1 cellular context compared by ENCODE assay signal in the genomic region with DNA sequence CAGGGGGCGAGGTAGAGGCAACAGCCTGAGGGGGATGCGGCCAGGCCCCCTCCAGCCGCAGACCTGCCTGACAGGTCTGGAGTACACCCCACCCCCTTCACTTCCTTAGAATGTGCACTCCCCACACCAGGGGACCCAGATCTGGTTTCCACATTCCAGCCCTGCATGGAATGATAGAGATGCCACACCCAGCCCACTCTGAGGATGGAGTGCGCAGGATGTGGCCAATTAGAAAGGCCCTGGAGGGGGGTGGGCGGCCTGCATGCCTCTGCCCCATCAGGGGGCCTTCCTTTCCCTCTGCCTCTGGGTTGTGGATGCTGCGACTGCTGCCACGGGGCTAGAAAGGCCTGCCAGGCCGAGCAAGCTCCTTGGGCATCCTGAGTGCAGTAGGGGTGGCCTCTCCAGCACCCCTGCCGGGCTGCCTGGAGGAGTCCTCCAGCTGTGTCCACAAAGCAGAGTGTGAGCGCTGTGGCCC.
TF ChIP-seq lines count a peak whose summit lies in the region.

No MANE protein-coding gene starts in this region.

TF ChIP-seq in HEK293, 187 proteins besides CTCF, POLR2A, EP300 and RAD21 (continued from another document):
- TF ChIP-seq, protein P1, sequence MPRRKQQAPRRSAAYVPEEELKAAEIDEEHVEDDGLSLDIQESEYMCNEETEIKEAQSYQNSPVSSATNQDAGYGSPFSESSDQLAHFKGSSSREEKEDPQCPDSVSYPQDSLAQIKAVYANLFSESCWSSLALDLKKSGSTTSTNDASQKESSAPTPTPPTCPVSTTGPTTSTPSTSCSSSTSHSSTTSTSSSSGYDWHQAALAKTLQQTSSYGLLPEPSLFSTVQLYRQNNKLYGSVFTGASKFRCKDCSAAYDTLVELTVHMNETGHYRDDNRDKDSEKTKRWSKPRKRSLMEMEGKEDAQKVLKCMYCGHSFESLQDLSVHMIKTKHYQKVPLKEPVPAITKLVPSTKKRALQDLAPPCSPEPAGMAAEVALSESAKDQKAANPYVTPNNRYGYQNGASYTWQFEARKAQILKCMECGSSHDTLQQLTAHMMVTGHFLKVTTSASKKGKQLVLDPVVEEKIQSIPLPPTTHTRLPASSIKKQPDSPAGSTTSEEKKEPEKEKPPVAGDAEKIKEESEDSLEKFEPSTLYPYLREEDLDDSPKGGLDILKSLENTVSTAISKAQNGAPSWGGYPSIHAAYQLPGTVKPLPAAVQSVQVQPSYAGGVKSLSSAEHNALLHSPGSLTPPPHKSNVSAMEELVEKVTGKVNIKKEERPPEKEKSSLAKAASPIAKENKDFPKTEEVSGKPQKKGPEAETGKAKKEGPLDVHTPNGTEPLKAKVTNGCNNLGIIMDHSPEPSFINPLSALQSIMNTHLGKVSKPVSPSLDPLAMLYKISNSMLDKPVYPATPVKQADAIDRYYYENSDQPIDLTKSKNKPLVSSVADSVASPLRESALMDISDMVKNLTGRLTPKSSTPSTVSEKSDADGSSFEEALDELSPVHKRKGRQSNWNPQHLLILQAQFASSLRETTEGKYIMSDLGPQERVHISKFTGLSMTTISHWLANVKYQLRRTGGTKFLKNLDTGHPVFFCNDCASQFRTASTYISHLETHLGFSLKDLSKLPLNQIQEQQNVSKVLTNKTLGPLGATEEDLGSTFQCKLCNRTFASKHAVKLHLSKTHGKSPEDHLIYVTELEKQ (tag by site-specific recombination; IDR thresholded peaks at IDR 0.05; ENCODE audit: borderline replicate concordance) = no peak
- no peak for TF ChIP-seq ZNF707 (tag by site-specific recombination; IDR thresholded peaks at IDR 0.05)
- no peak for TF ChIP-seq ZNF157 (tag by site-specific recombination; IDR thresholded peaks at IDR 0.05)
- no peak for TF ChIP-seq ZNF19 (tag by site-specific recombination; IDR thresholded peaks at IDR 0.05; ENCODE audit: low read depth)
- TF ChIP-seq, protein P2, sequence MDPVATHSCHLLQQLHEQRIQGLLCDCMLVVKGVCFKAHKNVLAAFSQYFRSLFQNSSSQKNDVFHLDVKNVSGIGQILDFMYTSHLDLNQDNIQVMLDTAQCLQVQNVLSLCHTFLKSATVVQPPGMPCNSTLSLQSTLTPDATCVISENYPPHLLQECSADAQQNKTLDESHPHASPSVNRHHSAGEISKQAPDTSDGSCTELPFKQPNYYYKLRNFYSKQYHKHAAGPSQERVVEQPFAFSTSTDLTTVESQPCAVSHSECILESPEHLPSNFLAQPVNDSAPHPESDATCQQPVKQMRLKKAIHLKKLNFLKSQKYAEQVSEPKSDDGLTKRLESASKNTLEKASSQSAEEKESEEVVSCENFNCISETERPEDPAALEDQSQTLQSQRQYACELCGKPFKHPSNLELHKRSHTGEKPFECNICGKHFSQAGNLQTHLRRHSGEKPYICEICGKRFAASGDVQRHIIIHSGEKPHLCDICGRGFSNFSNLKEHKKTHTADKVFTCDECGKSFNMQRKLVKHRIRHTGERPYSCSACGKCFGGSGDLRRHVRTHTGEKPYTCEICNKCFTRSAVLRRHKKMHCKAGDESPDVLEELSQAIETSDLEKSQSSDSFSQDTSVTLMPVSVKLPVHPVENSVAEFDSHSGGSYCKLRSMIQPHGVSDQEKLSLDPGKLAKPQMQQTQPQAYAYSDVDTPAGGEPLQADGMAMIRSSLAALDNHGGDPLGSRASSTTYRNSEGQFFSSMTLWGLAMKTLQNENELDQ (tag by site-specific recombination; IDR thresholded peaks at IDR 0.05; ENCODE audit: low read depth) = no peak
- TF ChIP-seq ZFHX2 (tag by site-specific recombination; conservative IDR thresholded peaks at IDR 0.05) = peak; percentile 69
- no peak for TF ChIP-seq ZNF2 (tag by site-specific recombination; IDR thresholded peaks at IDR 0.05)
- TF ChIP-seq ZNF571 (tag by site-specific recombination; IDR thresholded peaks at IDR 0.05) = no peak
- no peak for TF ChIP-seq TRIM28 (IDR thresholded peaks at IDR 0.05; ENCODE audit: borderline replicate concordance, low read length)
- TF ChIP-seq ZNF341 (tag by site-specific recombination; IDR thresholded peaks at IDR 0.05; ENCODE audit: low read depth) = peak; percentile 77
- TF ChIP-seq ZNF791 (tag by site-specific recombination; IDR thresholded peaks at IDR 0.05) = no peak
- peak; percentile 100 for TF ChIP-seq ZIC2 (tag by site-specific recombination; IDR thresholded peaks at IDR 0.05)
- TF ChIP-seq ZBTB8A (tag by site-specific recombination; IDR thresholded peaks at IDR 0.05) = 0 out of 2 replicates have a peak, but pooled peaks have one; percentile 19
- no peak for TF ChIP-seq ZNF248 (tag by site-specific recombination; IDR thresholded peaks at IDR 0.05)
- TF ChIP-seq, protein P3, sequence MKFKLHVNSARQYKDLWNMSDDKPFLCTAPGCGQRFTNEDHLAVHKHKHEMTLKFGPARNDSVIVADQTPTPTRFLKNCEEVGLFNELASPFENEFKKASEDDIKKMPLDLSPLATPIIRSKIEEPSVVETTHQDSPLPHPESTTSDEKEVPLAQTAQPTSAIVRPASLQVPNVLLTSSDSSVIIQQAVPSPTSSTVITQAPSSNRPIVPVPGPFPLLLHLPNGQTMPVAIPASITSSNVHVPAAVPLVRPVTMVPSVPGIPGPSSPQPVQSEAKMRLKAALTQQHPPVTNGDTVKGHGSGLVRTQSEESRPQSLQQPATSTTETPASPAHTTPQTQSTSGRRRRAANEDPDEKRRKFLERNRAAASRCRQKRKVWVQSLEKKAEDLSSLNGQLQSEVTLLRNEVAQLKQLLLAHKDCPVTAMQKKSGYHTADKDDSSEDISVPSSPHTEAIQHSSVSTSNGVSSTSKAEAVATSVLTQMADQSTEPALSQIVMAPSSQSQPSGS (tag by site-specific recombination; IDR thresholded peaks at IDR 0.05; ENCODE audit: low read depth) = no peak
TF ChIP-seq in HEK293: peak in this region for 15.
